Comparison of ENCODE assay signal across 19 cellular contexts in the genomic region with DNA sequence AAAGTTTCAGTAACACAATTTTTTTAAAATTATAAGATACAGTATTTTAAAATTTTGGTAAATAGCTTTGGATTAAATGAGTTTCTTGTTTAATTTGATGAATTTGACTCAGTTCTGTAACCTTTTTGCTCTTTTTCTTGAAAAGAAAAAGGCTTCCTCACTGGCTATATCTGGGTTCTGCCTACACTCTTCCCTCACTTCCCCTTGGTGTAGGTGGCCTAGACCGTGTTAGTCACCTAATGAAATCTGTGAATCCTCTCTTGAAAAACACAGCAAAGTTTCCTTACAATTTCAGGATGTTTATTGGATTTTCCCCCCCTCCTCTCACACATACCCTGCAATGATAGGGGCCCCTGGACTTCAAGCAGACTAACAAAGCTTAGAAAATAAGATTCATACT.
DNase-seq lines count a peak whose midpoint lies in the region; ATAC-seq and TF ChIP-seq lines count a peak whose summit lies in the region.
"Had no signal": no experiment of that assay in that cellular context is flagged by ENCODE, and none has a peak within 500 bp of the region (broad histone marks: within the 10 kb centered on the region; RNA-seq: fewer than 3 reads in every experiment).

No MANE protein-coding gene starts in this region.

- H3K4me1 ChIP-seq in DND-41 (ENCODE audit: insufficient read depth, low read length) = peaks cover 34% of the 10 kb centered on the region
- no peaks in the 10 kb centered on the region for H3K4me1 ChIP-seq in uterus
- H3K4me1 ChIP-seq: Caco-2 had no signal

- H3K9ac ChIP-seq in DND-41 (ENCODE audit: low read depth, low read length) = no peak overlapping the region
- H3K9ac ChIP-seq: BLaER1 had no signal

- H3K36me3 Mint-ChIP-seq in activated CD8-positive, alpha-beta T cell treated with anti-CD3 and anti-CD28 coated beads for 36 hours (ENCODE audit: low read depth) = peaks cover 17% of the 10 kb centered on the region
- peaks cover 2% of the 10 kb centered on the region for H3K36me3 Mint-ChIP-seq in activated CD8-positive, alpha-beta T cell treated with anti-CD3 and anti-CD28 coated beads, Interleukin-2, amount 10 ng/mL, durations not matched to agents 7 days and 5 days (ENCODE audit: low read depth)
- H3K36me3 Mint-ChIP-seq in activated naive CD8-positive, alpha-beta T cell treated with anti-CD3 and anti-CD28 coated beads for 36 hours = peaks cover 27% of the 10 kb centered on the region

- intact Hi-C loops in activated CD8-positive, alpha-beta T cell treated with anti-CD3 and anti-CD28 coated beads for 36 hours (cut with micrococcal nuclease) = no loop called here
- intact Hi-C loops in uterus (cut with DNase I; ENCODE audit: low total_unique reads) (no loop called here), left ventricle myocardium superior (cut with micrococcal nuclease) (no loop called here)

- H3K4me3 ChIP-seq in DND-41 (ENCODE audit: low read depth in 1 of 2, low read length in 2 of 2) (no peak overlapping the region), uterus (no peak overlapping the region)
- H3K4me3 ChIP-seq: BLaER1, GM23338 had no signal

- H3K36me3 ChIP-seq in DND-41 (ENCODE audit: insufficient read depth, low read length) (no peaks in the 10 kb centered on the region), uterus (no peaks in the 10 kb centered on the region)

- H3K79me2 ChIP-seq in DND-41 (ENCODE audit: insufficient read depth, low read length) = no peaks in the 10 kb centered on the region

- peak; percentile 45 for ATAC-seq in activated CD8-positive, alpha-beta T cell treated with anti-CD3 and anti-CD28 coated beads for 36 hours
- no peak for ATAC-seq in activated CD8-positive, alpha-beta T cell treated with anti-CD3 and anti-CD28 coated beads, Interleukin-2, amount 10 ng/mL, durations not matched to agents 7 days and 5 days
- ATAC-seq in DND-41 (ENCODE audit: insufficient read depth, low read depth) (no peak), left ventricle myocardium superior (no peak)
- ATAC-seq: GM23338 had no signal

- H3K9me3 Mint-ChIP-seq in activated CD8-positive, alpha-beta T cell treated with anti-CD3 and anti-CD28 coated beads for 36 hours = peaks cover 2% of the 10 kb centered on the region
- no peaks in the 10 kb centered on the region for H3K9me3 Mint-ChIP-seq in activated CD8-positive, alpha-beta T cell treated with anti-CD3 and anti-CD28 coated beads, Interleukin-2, amount 10 ng/mL, durations not matched to agents 7 days and 5 days (ENCODE audit: insufficient read depth)
- H3K9me3 Mint-ChIP-seq in activated naive CD8-positive, alpha-beta T cell treated with anti-CD3 and anti-CD28 coated beads for 36 hours = peaks cover 6% of the 10 kb centered on the region
- H3K9me3 Mint-ChIP-seq: GM23338 had no signal

- no peak for TF ChIP-seq CTCF in activated CD8-positive, alpha-beta T cell treated with anti-CD3 and anti-CD28 coated beads for 36 hours (IDR thresholded peaks at IDR 0.05)
- TF ChIP-seq CTCF in DND-41 (IDR thresholded peaks at IDR 0.05; ENCODE audit: borderline replicate concordance, extremely low read depth, low read length, poor library complexity, severe bottlenecking) = no peak
- no peak for TF ChIP-seq CTCF in uterus (IDR thresholded peaks at IDR 0.05)

- H3K27me3 Mint-ChIP-seq in activated CD8-positive, alpha-beta T cell treated with anti-CD3 and anti-CD28 coated beads for 36 hours = no peaks in the 10 kb centered on the region
- H3K27me3 Mint-ChIP-seq in activated CD8-positive, alpha-beta T cell treated with anti-CD3 and anti-CD28 coated beads, Interleukin-2, amount 10 ng/mL, durations not matched to agents 7 days and 5 days (ENCODE audit: low read depth) = no peaks in the 10 kb centered on the region
- H3K27me3 Mint-ChIP-seq in activated naive CD8-positive, alpha-beta T cell treated with anti-CD3 and anti-CD28 coated beads for 36 hours = no peaks in the 10 kb centered on the region

- no peaks in the 10 kb centered on the region for H3K9me3 ChIP-seq in DND-41 (ENCODE audit: insufficient read depth, low read length, severe bottlenecking)
- H3K9me3 ChIP-seq in uterus = no peaks in the 10 kb centered on the region
- H3K9me3 ChIP-seq: BLaER1, Caco-2 had no signal

- H4K20me1 ChIP-seq in DND-41 (ENCODE audit: insufficient read depth, low read length) = no peaks in the 10 kb centered on the region

- DNase-seq in activated CD8-positive, alpha-beta T cell treated with anti-CD3 and anti-CD28 coated beads for 36 hours = no peak
- DNase-seq in activated CD8-positive, alpha-beta T cell treated with anti-CD3 and anti-CD28 coated beads, Interleukin-2, amount 10 ng/mL, durations not matched to agents 7 days and 5 days = no peak
- DNase-seq in DND-41 = no peak
- DNase-seq in activated naive CD8-positive, alpha-beta T cell treated with anti-CD3 and anti-CD28 coated beads for 36 hours = no peak
- DNase-seq in putamen (ENCODE audit: low spot score) = peak; percentile 53
- no peak for DNase-seq in uterus
- no peak for DNase-seq in left ventricle myocardium superior
- DNase-seq in KG1 (lab: John Stamatoyannopoulos, UW) = no peak
- DNase-seq: Caco-2; DMS153; KBM-7; NCI-H1436; NCI-H2029; NCI-H2171 treated with DMSO at 0.1 percent for 48 hours; NCI-H446 treated with DMSO at 0.1 percent for 48 hours; NK-92 treated with Interleukin-12 subunit alpha and Interleukin-12 subunit beta, amount 100 ng/mL, for 24 hours; SHP77 had no signal

- peak overlapping the region; percentile 46 for H3K27ac Mint-ChIP-seq in activated CD8-positive, alpha-beta T cell treated with anti-CD3 and anti-CD28 coated beads for 36 hours
- H3K27ac Mint-ChIP-seq in activated CD8-positive, alpha-beta T cell treated with anti-CD3 and anti-CD28 coated beads, Interleukin-2, amount 10 ng/mL, durations not matched to agents 7 days and 5 days = no peak overlapping the region
- peak overlapping the region; percentile 56 for H3K27ac Mint-ChIP-seq in activated naive CD8-positive, alpha-beta T cell treated with anti-CD3 and anti-CD28 coated beads for 36 hours
- H3K27ac Mint-ChIP-seq: GM23338 had no signal

- no peaks in the 10 kb centered on the region for H3K27me3 ChIP-seq in DND-41 (ENCODE audit: insufficient read depth, low read length, poor library complexity)
- no peaks in the 10 kb centered on the region for H3K27me3 ChIP-seq in uterus
- H3K27me3 ChIP-seq: BLaER1 had no signal

- H3K4me2 ChIP-seq in DND-41 (ENCODE audit: insufficient read depth, low read length) = no peak overlapping the region
- H3K4me2 ChIP-seq: BLaER1, GM23338 had no signal

- H3K4me3 Mint-ChIP-seq in activated CD8-positive, alpha-beta T cell treated with anti-CD3 and anti-CD28 coated beads for 36 hours = no peak overlapping the region
- H3K4me3 Mint-ChIP-seq in activated CD8-positive, alpha-beta T cell treated with anti-CD3 and anti-CD28 coated beads, Interleukin-2, amount 10 ng/mL, durations not matched to agents 7 days and 5 days = no peak overlapping the region
- H3K4me3 Mint-ChIP-seq in activated naive CD8-positive, alpha-beta T cell treated with anti-CD3 and anti-CD28 coated beads for 36 hours = peak overlapping the region; percentile 22
- H3K4me3 Mint-ChIP-seq: GM23338 had no signal

- POLR2A ChIA-PET in activated CD8-positive, alpha-beta T cell treated with anti-CD3 and anti-CD28 coated beads for 36 hours (lab: Charles Lee) = no interaction called here
- POLR2A ChIA-PET in activated CD8-positive, alpha-beta T cell treated with anti-CD3 and anti-CD28 coated beads, Interleukin-2, amount 10 ng/mL, durations not matched to agents 7 days and 5 days (lab: Charles Lee) = interaction anchor here (0.6 kb wide), 1 partner anchor 208 kb away, joined by 3 read pairs; no protein-coding TSS in a partner anchor

- no peak for TF ChIP-seq POLR2A in uterus (IDR thresholded peaks at IDR 0.05)

- CTCF ChIA-PET in activated CD8-positive, alpha-beta T cell treated with anti-CD3 and anti-CD28 coated beads for 36 hours (lab: Charles Lee) = no interaction called here
- CTCF ChIA-PET in activated CD8-positive, alpha-beta T cell treated with anti-CD3 and anti-CD28 coated beads, Interleukin-2, amount 10 ng/mL, durations not matched to agents 7 days and 5 days (lab: Charles Lee) = no interaction called here

- H3K4me1 Mint-ChIP-seq in activated CD8-positive, alpha-beta T cell treated with anti-CD3 and anti-CD28 coated beads for 36 hours (ENCODE audit: low read depth) = peaks cover 50% of the 10 kb centered on the region
- H3K4me1 Mint-ChIP-seq in activated CD8-positive, alpha-beta T cell treated with anti-CD3 and anti-CD28 coated beads, Interleukin-2, amount 10 ng/mL, durations not matched to agents 7 days and 5 days (ENCODE audit: low read depth) = peaks cover 16% of the 10 kb centered on the region
- H3K4me1 Mint-ChIP-seq in activated naive CD8-positive, alpha-beta T cell treated with anti-CD3 and anti-CD28 coated beads for 36 hours = peaks cover 39% of the 10 kb centered on the region
- H3K4me1 Mint-ChIP-seq: GM23338 had no signal

- no peak overlapping the region for H2AFZ ChIP-seq in DND-41 (ENCODE audit: low read depth, low read length)
- H2AFZ ChIP-seq: GM23338 had no signal

- H3K27ac ChIP-seq in DND-41 (ENCODE audit: low read length) (peak overlapping the region; percentile 55; the same call in 1 of the 2 replicates), uterus (no peak overlapping the region)
- H3K27ac ChIP-seq: BLaER1 had no signal
